In the genomic region with DNA sequence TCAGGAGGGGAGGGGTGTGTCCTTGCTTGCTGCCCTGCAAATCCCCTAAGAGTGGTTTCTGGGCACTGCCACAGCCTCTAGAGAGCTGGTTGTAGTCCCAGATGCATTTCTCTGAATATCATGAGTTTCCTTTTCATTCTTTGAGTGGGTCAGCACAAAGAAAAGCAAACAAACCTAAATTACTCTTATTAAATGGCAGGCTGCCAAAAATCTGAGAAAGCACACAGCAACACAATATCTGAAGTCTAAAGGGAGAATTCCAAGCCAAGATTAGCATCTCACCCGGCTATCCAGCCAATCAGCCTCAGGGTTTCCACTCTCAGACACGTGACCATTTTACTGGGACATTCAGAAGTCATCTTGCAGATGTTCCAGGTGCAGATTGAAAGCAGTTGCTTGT, we compare ENCODE assay signal across 1 cellular context.
TF ChIP-seq lines count a peak whose summit lies in the region.

No MANE protein-coding gene starts in this region.

TF ChIP-seq in HEK293, 187 proteins besides CTCF, POLR2A, EP300 and RAD21 (continued from another document):
- TF ChIP-seq, protein P1, sequence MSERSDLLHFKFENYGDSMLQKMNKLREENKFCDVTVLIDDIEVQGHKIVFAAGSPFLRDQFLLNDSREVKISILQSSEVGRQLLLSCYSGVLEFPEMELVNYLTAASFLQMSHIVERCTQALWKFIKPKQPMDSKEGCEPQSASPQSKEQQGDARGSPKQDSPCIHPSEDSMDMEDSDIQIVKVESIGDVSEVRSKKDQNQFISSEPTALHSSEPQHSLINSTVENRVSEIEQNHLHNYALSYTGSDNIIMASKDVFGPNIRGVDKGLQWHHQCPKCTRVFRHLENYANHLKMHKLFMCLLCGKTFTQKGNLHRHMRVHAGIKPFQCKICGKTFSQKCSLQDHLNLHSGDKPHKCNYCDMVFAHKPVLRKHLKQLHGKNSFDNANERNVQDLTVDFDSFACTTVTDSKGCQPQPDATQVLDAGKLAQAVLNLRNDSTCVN (tag by site-specific recombination; optimal IDR thresholded peaks at IDR 0.05), result no peak
- TF ChIP-seq MZF1 (tag by site-specific recombination; IDR thresholded peaks at IDR 0.05; ENCODE audit: borderline replicate concordance) (peak; percentile 95), KLF10 (tag by site-specific recombination; IDR thresholded peaks at IDR 0.05) (peak; percentile 76), ZBTB20 (tag by site-specific recombination; IDR thresholded peaks at IDR 0.05) (no peak), ZXDB (tag by site-specific recombination; IDR thresholded peaks at IDR 0.05) (peak; percentile 67), ZNF660 (tag by site-specific recombination; IDR thresholded peaks at IDR 0.05) (no peak), ZNF114 (tag by site-specific recombination; IDR thresholded peaks at IDR 0.05) (no peak), ZNF292 (tag by site-specific recombination; IDR thresholded peaks at IDR 0.05; ENCODE audit: borderline replicate concordance, low read depth) (no peak)
- TF ChIP-seq, protein P2, sequence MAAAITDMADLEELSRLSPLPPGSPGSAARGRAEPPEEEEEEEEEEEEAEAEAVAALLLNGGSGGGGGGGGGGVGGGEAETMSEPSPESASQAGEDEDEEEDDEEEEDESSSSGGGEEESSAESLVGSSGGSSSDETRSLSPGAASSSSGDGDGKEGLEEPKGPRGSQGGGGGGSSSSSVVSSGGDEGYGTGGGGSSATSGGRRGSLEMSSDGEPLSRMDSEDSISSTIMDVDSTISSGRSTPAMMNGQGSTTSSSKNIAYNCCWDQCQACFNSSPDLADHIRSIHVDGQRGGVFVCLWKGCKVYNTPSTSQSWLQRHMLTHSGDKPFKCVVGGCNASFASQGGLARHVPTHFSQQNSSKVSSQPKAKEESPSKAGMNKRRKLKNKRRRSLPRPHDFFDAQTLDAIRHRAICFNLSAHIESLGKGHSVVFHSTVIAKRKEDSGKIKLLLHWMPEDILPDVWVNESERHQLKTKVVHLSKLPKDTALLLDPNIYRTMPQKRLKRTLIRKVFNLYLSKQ (tag by site-specific recombination; IDR thresholded peaks at IDR 0.05; ENCODE audit: borderline replicate concordance), result no peak
- TF ChIP-seq, protein P3, sequence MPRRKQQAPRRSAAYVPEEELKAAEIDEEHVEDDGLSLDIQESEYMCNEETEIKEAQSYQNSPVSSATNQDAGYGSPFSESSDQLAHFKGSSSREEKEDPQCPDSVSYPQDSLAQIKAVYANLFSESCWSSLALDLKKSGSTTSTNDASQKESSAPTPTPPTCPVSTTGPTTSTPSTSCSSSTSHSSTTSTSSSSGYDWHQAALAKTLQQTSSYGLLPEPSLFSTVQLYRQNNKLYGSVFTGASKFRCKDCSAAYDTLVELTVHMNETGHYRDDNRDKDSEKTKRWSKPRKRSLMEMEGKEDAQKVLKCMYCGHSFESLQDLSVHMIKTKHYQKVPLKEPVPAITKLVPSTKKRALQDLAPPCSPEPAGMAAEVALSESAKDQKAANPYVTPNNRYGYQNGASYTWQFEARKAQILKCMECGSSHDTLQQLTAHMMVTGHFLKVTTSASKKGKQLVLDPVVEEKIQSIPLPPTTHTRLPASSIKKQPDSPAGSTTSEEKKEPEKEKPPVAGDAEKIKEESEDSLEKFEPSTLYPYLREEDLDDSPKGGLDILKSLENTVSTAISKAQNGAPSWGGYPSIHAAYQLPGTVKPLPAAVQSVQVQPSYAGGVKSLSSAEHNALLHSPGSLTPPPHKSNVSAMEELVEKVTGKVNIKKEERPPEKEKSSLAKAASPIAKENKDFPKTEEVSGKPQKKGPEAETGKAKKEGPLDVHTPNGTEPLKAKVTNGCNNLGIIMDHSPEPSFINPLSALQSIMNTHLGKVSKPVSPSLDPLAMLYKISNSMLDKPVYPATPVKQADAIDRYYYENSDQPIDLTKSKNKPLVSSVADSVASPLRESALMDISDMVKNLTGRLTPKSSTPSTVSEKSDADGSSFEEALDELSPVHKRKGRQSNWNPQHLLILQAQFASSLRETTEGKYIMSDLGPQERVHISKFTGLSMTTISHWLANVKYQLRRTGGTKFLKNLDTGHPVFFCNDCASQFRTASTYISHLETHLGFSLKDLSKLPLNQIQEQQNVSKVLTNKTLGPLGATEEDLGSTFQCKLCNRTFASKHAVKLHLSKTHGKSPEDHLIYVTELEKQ (tag by site-specific recombination; IDR thresholded peaks at IDR 0.05; ENCODE audit: borderline replicate concordance), result no peak
TF ChIP-seq in HEK293: peak in this region for 13.
